6 cellular contexts compared by ENCODE assay signal in the genomic region with DNA sequence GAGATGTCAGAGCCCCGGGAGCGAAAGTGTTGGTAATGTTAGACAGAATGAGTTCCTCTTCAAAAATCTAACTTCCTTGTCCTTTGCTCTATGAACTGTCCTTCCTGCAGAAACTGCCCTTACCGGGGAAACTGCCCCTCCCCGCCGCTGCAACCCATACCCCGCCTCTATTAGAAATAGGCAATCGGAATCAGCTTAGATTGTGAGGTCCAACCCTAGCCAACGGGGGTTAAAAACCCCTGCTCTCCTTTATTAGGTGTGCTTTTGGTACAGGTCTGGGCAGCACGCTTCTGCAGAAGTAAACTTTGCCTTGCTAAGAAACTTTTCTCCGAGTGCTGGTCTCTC. TPM values are rescaled to one million over a fixed set of nuclear protein-coding genes. Genes with fewer than 3 reads are reported as not detected.
A peak's percentile ranks its signal among the peaks of the same experiment; 100 is the strongest.
DNase-seq lines count a peak whose midpoint lies in the region; ATAC-seq and TF ChIP-seq lines count a peak whose summit lies in the region.

No MANE protein-coding gene starts in this region.

- DNase-seq in activated CD4-positive, alpha-beta T cell treated with anti-CD3 and anti-CD28 coated beads, Interleukin-2, amount 10 ng/mL, durations not matched to agents 24 days and 14 days: no peak
- DNase-seq in activated CD4-positive, alpha-beta T cell treated with anti-CD3 and anti-CD28 coated beads for 1 hour: no peak
- DNase-seq in mucosa of descending colon: peak in 2 of 3 donors; percentile 64 to 71

- no peaks in the 10 kb centered on the region for H3K9me3 ChIP-seq in mucosa of descending colon

- intact Hi-C loops in activated CD4-positive, alpha-beta T cell treated with anti-CD3 and anti-CD28 coated beads, Interleukin-2, amount 10 ng/mL, durations not matched to agents 24 days and 14 days (cut with micrococcal nuclease): loop anchor here (1.0 to 5.0 kb wide), 4 partner anchors 12 to 559 kb away; partner anchors contain the start of genes CAPNS1, SDHAF1, ZNF566 and ZNF567
- intact Hi-C loops in mucosa of descending colon (cut with DNase I, micrococcal nuclease): loop anchor here in 1 of 2 donors (5.0 kb wide), 1 partner anchor 44 kb away; no protein-coding TSS in a partner anchor

- H3K27me3 Mint-ChIP-seq in activated CD4-positive, alpha-beta T cell treated with anti-CD3 and anti-CD28 coated beads, Interleukin-2, amount 10 ng/mL, durations not matched to agents 24 days and 14 days: no peaks in the 10 kb centered on the region
- no peaks in the 10 kb centered on the region for H3K27me3 Mint-ChIP-seq in activated naive CD8-positive, alpha-beta T cell

- peak; percentile 59 for ATAC-seq in mucosa of descending colon
- ATAC-seq in HG03442 (IDR thresholded peaks at IDR 0.05; ENCODE audit: unreplicated experiment): no peak
- no peak for ATAC-seq in GM21515 (IDR thresholded peaks at IDR 0.05; ENCODE audit: unreplicated experiment)

- no peaks in the 10 kb centered on the region for H3K9me3 Mint-ChIP-seq in activated CD4-positive, alpha-beta T cell treated with anti-CD3 and anti-CD28 coated beads, Interleukin-2, amount 10 ng/mL, durations not matched to agents 24 days and 14 days
- H3K9me3 Mint-ChIP-seq in activated naive CD8-positive, alpha-beta T cell (ENCODE audit: low read depth): no peaks in the 10 kb centered on the region

- peak overlapping the region; percentile 84 for H3K4me3 Mint-ChIP-seq in activated CD4-positive, alpha-beta T cell treated with anti-CD3 and anti-CD28 coated beads, Interleukin-2, amount 10 ng/mL, durations not matched to agents 24 days and 14 days
- peak overlapping the region; percentile 92 for H3K4me3 Mint-ChIP-seq in activated naive CD8-positive, alpha-beta T cell

- H3K4me3 ChIP-seq in mucosa of descending colon: peak overlapping the region; percentile 12

- no peak for TF ChIP-seq CTCF in mucosa of descending colon (IDR thresholded peaks at IDR 0.05)

- H3K36me3 Mint-ChIP-seq in activated CD4-positive, alpha-beta T cell treated with anti-CD3 and anti-CD28 coated beads, Interleukin-2, amount 10 ng/mL, durations not matched to agents 24 days and 14 days (ENCODE audit: low read depth): peaks cover 16% of the 10 kb centered on the region
- H3K36me3 Mint-ChIP-seq in activated naive CD8-positive, alpha-beta T cell: no peaks in the 10 kb centered on the region

- H3K36me3 ChIP-seq in mucosa of descending colon (ENCODE audit: low read depth): peaks cover 4% of the 10 kb centered on the region

- peaks cover 22% of the 10 kb centered on the region for H3K4me1 Mint-ChIP-seq in activated CD4-positive, alpha-beta T cell treated with anti-CD3 and anti-CD28 coated beads, Interleukin-2, amount 10 ng/mL, durations not matched to agents 24 days and 14 days
- H3K4me1 Mint-ChIP-seq in activated naive CD8-positive, alpha-beta T cell (ENCODE audit: low read depth): peaks cover 24% of the 10 kb centered on the region

- H3K4me1 ChIP-seq in mucosa of descending colon (ENCODE audit: low read depth): peaks cover 20% of the 10 kb centered on the region

- peak overlapping the region; percentile 98 for H3K27ac Mint-ChIP-seq in activated CD4-positive, alpha-beta T cell treated with anti-CD3 and anti-CD28 coated beads, Interleukin-2, amount 10 ng/mL, durations not matched to agents 24 days and 14 days
- H3K27ac Mint-ChIP-seq in activated naive CD8-positive, alpha-beta T cell: peak overlapping the region; percentile 100

RNA-seq across cellular contexts. Expression of gene CAPNS1, which starts 11.5 kb away (rescaled TPM):
- 351 and 362 TPM in 2 replicates for total RNA-seq in activated CD4-positive, alpha-beta T cell treated with anti-CD3 and anti-CD28 coated beads, Interleukin-2, amount 10 ng/mL, durations not matched to agents 24 days and 14 days
- 100 to 1,000 TPM; 501 to 878 (median 756) TPM for total RNA-seq in mucosa of descending colon

RNA-seq across cellular contexts. Expression of gene TBCB, which starts 13.1 kb away (rescaled TPM):
- total RNA-seq in activated CD4-positive, alpha-beta T cell treated with anti-CD3 and anti-CD28 coated beads, Interleukin-2, amount 10 ng/mL, durations not matched to agents 24 days and 14 days: 129 and 133 TPM in 2 replicates
- 100 to 1,000 TPM in 1 of 3 donors, 10 to 100 TPM in 2; 81.9 to 106 (median 90.8) TPM for total RNA-seq in mucosa of descending colon

RNA-seq across cellular contexts. Expression of gene POLR2I, which starts 13.7 kb away (rescaled TPM):
- 83.4 and 86.3 TPM in 2 replicates for total RNA-seq in activated CD4-positive, alpha-beta T cell treated with anti-CD3 and anti-CD28 coated beads, Interleukin-2, amount 10 ng/mL, durations not matched to agents 24 days and 14 days
- total RNA-seq in mucosa of descending colon: 10 to 100 TPM; 42.7 to 66.4 (median 47.4) TPM

RNA-seq across cellular contexts. Expression of gene OVOL3, which starts 17.4 kb away (rescaled TPM):
- not detected in 2 replicates for total RNA-seq in activated CD4-positive, alpha-beta T cell treated with anti-CD3 and anti-CD28 coated beads, Interleukin-2, amount 10 ng/mL, durations not matched to agents 24 days and 14 days
- not detected for total RNA-seq in mucosa of descending colon

RNA-seq across cellular contexts. Expression of gene COX7A1, which starts 23.9 kb away (rescaled TPM):
- not detected in 2 replicates for total RNA-seq in activated CD4-positive, alpha-beta T cell treated with anti-CD3 and anti-CD28 coated beads, Interleukin-2, amount 10 ng/mL, durations not matched to agents 24 days and 14 days
- total RNA-seq in mucosa of descending colon: 100 to 1,000 TPM in 1 of 3 donors, 10 to 100 TPM in 1, 1 to 10 TPM in 1; 6.0 to 115 (median 11.3) TPM

Comparison
In these comparisons a context has a peak if more than half of its experiments do, and no peak if none do; other contexts are left out.
1. DNase-seq: peak in mucosa of descending colon (2 of 3); none in activated CD4-positive, alpha-beta T cell treated with anti-CD3 and anti-CD28 coated beads, Interleukin-2, amount 10 ng/mL, durations not matched to agents 24 days and 14 days (single experiment) and activated CD4-positive, alpha-beta T cell treated with anti-CD3 and anti-CD28 coated beads for 1 hour (single experiment).